ENCODE assay signal across 12 cellular contexts in the genomic region with DNA sequence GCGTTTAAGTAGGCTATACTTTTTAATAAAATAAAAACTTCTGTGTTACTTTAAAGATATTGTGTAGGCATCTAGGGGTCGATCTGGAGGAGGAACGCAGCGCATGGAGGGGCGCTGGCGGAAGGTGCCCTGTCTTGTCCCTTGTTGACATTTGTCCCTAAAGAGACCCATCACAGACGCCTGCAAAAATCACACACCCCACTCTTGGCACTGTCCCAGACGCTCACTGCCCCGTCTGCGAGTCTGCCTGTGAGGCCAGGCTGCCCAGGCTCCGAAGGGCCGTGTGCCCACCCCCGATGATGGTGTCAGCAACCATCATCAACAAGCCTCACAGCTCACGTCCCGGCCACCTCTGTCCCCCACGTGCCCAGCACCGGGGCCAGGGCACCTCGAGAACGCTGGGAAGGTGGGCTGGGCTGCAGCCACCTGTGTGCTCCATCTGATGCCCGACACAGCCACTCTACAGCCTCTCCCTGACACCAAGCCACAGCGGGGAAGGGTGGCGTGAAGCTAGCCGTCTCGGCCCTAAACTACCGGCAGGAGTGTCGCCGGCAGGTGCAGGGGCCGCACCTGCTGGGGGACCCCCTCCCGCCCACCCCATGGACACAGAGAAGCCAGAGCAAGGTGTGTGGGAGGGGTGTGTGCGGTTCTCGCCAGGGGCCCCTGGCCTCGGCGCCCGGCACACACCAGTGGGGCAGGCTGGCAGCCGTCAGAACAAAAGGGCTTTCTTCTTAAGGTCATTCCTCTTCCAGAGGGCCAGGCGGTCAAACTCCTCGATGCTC.
"Had no signal": no experiment of that assay in that cellular context is flagged by ENCODE, and none has a peak within 500 bp of the region (broad histone marks: within the 10 kb centered on the region; RNA-seq: fewer than 3 reads in every experiment).

No MANE protein-coding gene starts in this region.

- H3K9me3 ChIP-seq: esophagus muscularis mucosa, mucosa of descending colon, thyroid gland, uterus had no signal

- ATAC-seq: mucosa of descending colon; naive thymus-derived CD8-positive, alpha-beta T cell had no signal

- H3K27ac ChIP-seq: brain microvascular endothelial cell, thyroid gland had no signal

- DNase-seq: activated CD4-positive, alpha-beta T cell treated with anti-CD3 and anti-CD28 coated beads for 1 hour; activated CD4-positive, alpha-beta T cell treated with anti-CD3 and anti-CD28 coated beads, Interleukin-2, amount 50 U/mL, for 48 hours; activated T-cell treated with anti-CD3 and anti-CD28 coated beads, Interleukin-2, amount 50 U/mL, for 48 hours; brain microvascular endothelial cell; hypothalamus; mucosa of descending colon; small intestine; T-helper 9 cell; thyroid gland; uterus had no signal

- H3K9me3 Mint-ChIP-seq: naive thymus-derived CD8-positive, alpha-beta T cell had no signal

- H3K36me3 Mint-ChIP-seq: naive thymus-derived CD8-positive, alpha-beta T cell had no signal

- H3K4me3 Mint-ChIP-seq: naive thymus-derived CD8-positive, alpha-beta T cell had no signal

- H3K27me3 ChIP-seq: brain microvascular endothelial cell, esophagus muscularis mucosa, thyroid gland, uterus had no signal

- H3K4me3 ChIP-seq: esophagus muscularis mucosa, mucosa of descending colon, thyroid gland, uterus had no signal

- H3K36me3 ChIP-seq: brain microvascular endothelial cell, esophagus muscularis mucosa, thyroid gland, uterus had no signal
